1 cellular context compared by ENCODE assay signal in the genomic region with DNA sequence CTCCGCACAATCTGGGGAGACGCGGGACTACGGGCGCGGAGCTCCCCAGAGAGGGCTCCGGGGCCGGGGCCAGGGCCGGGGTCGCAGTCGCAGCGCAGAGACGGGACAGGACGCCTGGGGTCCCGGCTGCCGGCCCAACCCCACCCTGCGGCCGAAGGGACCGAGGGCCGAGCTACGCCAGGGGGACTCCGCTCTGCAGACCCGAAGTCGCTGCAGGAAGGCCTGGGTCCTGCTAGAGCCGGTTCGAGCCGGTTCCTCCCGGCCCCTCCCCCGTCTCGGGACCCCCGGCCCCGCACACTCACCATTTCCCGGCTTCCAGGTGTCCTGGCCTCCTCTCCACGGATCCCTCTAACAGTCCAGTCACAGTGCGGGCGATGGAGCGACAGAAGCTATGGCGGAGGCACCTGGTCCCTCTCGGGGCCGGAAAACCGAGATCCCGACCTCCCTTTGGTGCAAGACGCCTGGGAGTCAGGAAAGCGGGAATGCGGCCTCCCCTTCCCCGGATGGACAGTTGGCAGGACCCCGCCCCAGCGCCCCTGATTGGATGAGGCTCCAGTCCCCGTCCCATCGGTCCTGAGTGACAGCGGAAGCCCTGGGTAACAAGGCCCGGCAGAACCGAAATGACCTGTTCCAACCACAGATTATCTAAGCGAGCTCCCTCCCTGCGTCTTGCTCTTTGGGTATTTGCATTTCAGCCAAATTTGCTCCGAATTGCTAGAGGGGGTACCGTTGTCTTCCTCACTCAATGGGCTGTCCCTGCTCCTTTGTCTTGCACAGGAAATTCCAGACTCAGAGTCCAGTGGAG.
TF ChIP-seq lines count a peak whose summit lies in the region.

Gene ZNF625, minus strand, starts transcription at position 481 of the 805 bp plus-strand sequence. Its CDS starts 176 bp downstream, at position 305.

TF ChIP-seq in GM12878, 131 proteins besides CTCF, POLR2A, EP300 and RAD21 (continued from another document and continues in another):
- TF ChIP-seq, protein P1, sequence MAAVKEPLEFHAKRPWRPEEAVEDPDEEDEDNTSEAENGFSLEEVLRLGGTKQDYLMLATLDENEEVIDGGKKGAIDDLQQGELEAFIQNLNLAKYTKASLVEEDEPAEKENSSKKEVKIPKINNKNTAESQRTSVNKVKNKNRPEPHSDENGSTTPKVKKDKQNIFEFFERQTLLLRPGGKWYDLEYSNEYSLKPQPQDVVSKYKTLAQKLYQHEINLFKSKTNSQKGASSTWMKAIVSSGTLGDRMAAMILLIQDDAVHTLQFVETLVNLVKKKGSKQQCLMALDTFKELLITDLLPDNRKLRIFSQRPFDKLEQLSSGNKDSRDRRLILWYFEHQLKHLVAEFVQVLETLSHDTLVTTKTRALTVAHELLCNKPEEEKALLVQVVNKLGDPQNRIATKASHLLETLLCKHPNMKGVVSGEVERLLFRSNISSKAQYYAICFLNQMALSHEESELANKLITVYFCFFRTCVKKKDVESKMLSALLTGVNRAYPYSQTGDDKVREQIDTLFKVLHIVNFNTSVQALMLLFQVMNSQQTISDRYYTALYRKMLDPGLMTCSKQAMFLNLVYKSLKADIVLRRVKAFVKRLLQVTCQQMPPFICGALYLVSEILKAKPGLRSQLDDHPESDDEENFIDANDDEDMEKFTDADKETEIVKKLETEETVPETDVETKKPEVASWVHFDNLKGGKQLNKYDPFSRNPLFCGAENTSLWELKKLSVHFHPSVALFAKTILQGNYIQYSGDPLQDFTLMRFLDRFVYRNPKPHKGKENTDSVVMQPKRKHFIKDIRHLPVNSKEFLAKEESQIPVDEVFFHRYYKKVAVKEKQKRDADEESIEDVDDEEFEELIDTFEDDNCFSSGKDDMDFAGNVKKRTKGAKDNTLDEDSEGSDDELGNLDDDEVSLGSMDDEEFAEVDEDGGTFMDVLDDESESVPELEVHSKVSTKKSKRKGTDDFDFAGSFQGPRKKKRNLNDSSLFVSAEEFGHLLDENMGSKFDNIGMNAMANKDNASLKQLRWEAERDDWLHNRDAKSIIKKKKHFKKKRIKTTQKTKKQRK (IDR thresholded peaks at IDR 0.05; ENCODE audit: low read depth, low read length) = no peak
- TF ChIP-seq KLF5 (IDR thresholded peaks at IDR 0.05; ENCODE audit: partially characterized antibody) = no peak
- no peak for TF ChIP-seq CBFB (IDR thresholded peaks at IDR 0.05; ENCODE audit: low read depth)
- no peak for TF ChIP-seq ZZZ3 (IDR thresholded peaks at IDR 0.05; ENCODE audit: control insufficient read depth, insufficient read length, low read depth)
- no peak for TF ChIP-seq FOXK2 (IDR thresholded peaks at IDR 0.05)
- TF ChIP-seq POLR2AphosphoS5 (IDR thresholded peaks at IDR 0.05; ENCODE audit: low read length) = 0 out of 2 replicates have a peak, but pooled peaks have one; percentile 29
- TF ChIP-seq ZNF24 (IDR thresholded peaks at IDR 0.05) = no peak
- TF ChIP-seq MTA3 (IDR thresholded peaks at IDR 0.05; ENCODE audit: borderline replicate concordance, low read length) = no peak
- peak; percentile 43; the same call in 1 of the 2 replicates for TF ChIP-seq ZBTB40 (IDR thresholded peaks at IDR 0.05; ENCODE audit: borderline replicate concordance)
- 0 out of 2 replicates have a peak, but pooled peaks have one; percentile 7 for TF ChIP-seq NKRF (conservative IDR thresholded peaks at IDR 0.05)
- TF ChIP-seq MYC (IDR thresholded peaks at IDR 0.05; ENCODE audit: insufficient read depth, insufficient read length, insufficient replicate concordance, low read length, severe bottlenecking) = no peak
- TF ChIP-seq, protein P2, sequence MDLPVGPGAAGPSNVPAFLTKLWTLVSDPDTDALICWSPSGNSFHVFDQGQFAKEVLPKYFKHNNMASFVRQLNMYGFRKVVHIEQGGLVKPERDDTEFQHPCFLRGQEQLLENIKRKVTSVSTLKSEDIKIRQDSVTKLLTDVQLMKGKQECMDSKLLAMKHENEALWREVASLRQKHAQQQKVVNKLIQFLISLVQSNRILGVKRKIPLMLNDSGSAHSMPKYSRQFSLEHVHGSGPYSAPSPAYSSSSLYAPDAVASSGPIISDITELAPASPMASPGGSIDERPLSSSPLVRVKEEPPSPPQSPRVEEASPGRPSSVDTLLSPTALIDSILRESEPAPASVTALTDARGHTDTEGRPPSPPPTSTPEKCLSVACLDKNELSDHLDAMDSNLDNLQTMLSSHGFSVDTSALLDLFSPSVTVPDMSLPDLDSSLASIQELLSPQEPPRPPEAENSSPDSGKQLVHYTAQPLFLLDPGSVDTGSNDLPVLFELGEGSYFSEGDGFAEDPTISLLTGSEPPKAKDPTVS (IDR thresholded peaks at IDR 0.05; ENCODE audit: low read depth, low read length) = no peak
- TF ChIP-seq, protein P3, sequence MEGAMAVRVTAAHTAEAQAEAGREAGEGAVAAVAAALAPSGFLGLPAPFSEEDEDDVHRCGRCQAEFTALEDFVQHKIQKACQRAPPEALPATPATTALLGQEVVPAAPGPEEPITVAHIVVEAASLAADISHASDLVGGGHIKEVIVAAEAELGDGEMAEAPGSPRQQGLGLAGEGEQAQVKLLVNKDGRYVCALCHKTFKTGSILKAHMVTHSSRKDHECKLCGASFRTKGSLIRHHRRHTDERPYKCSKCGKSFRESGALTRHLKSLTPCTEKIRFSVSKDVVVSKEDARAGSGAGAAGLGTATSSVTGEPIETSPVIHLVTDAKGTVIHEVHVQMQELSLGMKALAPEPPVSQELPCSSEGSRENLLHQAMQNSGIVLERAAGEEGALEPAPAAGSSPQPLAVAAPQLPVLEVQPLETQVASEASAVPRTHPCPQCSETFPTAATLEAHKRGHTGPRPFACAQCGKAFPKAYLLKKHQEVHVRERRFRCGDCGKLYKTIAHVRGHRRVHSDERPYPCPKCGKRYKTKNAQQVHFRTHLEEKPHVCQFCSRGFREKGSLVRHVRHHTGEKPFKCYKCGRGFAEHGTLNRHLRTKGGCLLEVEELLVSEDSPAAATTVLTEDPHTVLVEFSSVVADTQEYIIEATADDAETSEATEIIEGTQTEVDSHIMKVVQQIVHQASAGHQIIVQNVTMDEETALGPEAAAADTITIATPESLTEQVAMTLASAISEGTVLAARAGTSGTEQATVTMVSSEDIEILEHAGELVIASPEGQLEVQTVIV (IDR thresholded peaks at IDR 0.05; ENCODE audit: borderline replicate concordance, partially characterized antibody) = no peak
- peak; percentile 78 to 83 for TF ChIP-seq IKZF2 (IDR thresholded peaks at IDR 0.05)
- TF ChIP-seq YBX1 (IDR thresholded peaks at IDR 0.05) = no peak
- TF ChIP-seq SMAD5 (IDR thresholded peaks at IDR 0.05; ENCODE audit: low read depth) = no peak
- TF ChIP-seq, protein P4, sequence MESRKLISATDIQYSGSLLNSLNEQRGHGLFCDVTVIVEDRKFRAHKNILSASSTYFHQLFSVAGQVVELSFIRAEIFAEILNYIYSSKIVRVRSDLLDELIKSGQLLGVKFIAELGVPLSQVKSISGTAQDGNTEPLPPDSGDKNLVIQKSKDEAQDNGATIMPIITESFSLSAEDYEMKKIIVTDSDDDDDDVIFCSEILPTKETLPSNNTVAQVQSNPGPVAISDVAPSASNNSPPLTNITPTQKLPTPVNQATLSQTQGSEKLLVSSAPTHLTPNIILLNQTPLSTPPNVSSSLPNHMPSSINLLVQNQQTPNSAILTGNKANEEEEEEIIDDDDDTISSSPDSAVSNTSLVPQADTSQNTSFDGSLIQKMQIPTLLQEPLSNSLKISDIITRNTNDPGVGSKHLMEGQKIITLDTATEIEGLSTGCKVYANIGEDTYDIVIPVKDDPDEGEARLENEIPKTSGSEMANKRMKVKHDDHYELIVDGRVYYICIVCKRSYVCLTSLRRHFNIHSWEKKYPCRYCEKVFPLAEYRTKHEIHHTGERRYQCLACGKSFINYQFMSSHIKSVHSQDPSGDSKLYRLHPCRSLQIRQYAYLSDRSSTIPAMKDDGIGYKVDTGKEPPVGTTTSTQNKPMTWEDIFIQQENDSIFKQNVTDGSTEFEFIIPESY (IDR thresholded peaks at IDR 0.05) = no peak
- TF ChIP-seq SPI1 (IDR thresholded peaks at IDR 0.05; ENCODE audit: borderline replicate concordance, insufficient read depth, low read depth, low read length) = no peak
- TF ChIP-seq BACH1 (IDR thresholded peaks at IDR 0.05; ENCODE audit: borderline replicate concordance) = no peak
- TF ChIP-seq ESRRA (IDR thresholded peaks at IDR 0.05; ENCODE audit: low read length) = no peak
- TF ChIP-seq ETV6 (conservative IDR thresholded peaks at IDR 0.05 in 1 of 2, IDR thresholded peaks at IDR 0.05 in 1 of 2; ENCODE audit: borderline replicate concordance in 1 of 2, low read depth in 1 of 2) = no peak
- no peak for TF ChIP-seq SRF (IDR thresholded peaks at IDR 0.05; ENCODE audit: low read depth in 2 of 2, low read length in 2 of 2)
- TF ChIP-seq ZNF207 (IDR thresholded peaks at IDR 0.05; ENCODE audit: borderline replicate concordance) = no peak
- no peak for TF ChIP-seq ZNF384 (IDR thresholded peaks at IDR 0.05; ENCODE audit: borderline replicate concordance, low read depth, low read length)
- TF ChIP-seq CREM (IDR thresholded peaks at IDR 0.05; ENCODE audit: low read depth) = no peak
- no peak for TF ChIP-seq POLR2AphosphoS2 (IDR thresholded peaks at IDR 0.05; ENCODE audit: low read depth, low read length)
- TF ChIP-seq ZSCAN29 (IDR thresholded peaks at IDR 0.05) = no peak
- TF ChIP-seq ELK1 (IDR thresholded peaks at IDR 0.05; ENCODE audit: low read depth, low read length) = no peak
- TF ChIP-seq TCF7 (IDR thresholded peaks at IDR 0.05; ENCODE audit: borderline replicate concordance) = no peak
- no peak for TF ChIP-seq PRDM15 (CRISPR knock-in tag; IDR thresholded peaks at IDR 0.05)
- no peak for TF ChIP-seq MYB (IDR thresholded peaks at IDR 0.05; ENCODE audit: borderline replicate concordance, low read depth, low read length)
- no peak for TF ChIP-seq NR2C1 (IDR thresholded peaks at IDR 0.05)
- no peak for TF ChIP-seq CHD4 (IDR thresholded peaks at IDR 0.05)
- no peak for TF ChIP-seq CHD1 (IDR thresholded peaks at IDR 0.05; ENCODE audit: low read depth, low read length)
